In the genomic region with DNA sequence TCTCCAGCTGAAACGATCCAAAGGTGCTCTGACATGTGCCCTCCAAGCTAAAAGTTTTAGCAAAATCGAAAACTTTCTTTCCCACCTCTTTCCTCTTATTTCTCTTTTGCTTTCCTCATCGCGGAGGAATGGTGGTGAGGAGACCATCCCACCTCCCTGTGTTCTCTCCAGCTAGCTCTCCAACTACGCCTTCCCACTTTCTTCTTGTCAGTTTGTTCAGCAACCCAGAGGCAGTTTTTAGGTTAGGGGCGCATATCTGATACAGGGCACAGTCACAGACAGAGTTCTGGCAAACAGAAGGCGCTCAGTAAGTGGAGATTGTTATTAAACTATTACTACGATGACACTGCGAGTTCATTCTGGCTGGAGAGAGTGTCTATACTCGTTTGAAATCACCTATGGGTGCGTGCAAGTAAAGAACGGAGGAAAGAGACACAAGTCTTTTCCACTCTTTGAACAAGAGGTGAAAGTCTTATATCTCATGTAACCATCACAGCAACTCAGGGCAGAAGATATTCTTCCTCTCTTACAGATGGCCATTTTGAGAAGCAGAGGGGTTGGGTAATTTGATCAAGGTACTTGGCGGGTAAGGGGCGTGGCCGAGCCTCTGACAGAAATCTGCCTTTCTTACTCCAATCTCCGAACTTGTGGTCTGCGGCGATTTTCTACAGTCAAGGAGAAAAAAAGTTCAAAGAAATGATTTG, we compare ENCODE assay signal across 2 cellular contexts.
A peak's percentile ranks its signal among the peaks of the same experiment; 100 is the strongest.
TF ChIP-seq lines count a peak whose summit lies in the region.

No MANE protein-coding gene starts in this region.

TF ChIP-seq in GM23338, 12 proteins besides CTCF, POLR2A, EP300 and RAD21 (continued from another document):
- TF ChIP-seq, protein P1, sequence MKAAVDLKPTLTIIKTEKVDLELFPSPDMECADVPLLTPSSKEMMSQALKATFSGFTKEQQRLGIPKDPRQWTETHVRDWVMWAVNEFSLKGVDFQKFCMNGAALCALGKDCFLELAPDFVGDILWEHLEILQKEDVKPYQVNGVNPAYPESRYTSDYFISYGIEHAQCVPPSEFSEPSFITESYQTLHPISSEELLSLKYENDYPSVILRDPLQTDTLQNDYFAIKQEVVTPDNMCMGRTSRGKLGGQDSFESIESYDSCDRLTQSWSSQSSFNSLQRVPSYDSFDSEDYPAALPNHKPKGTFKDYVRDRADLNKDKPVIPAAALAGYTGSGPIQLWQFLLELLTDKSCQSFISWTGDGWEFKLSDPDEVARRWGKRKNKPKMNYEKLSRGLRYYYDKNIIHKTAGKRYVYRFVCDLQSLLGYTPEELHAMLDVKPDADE (IDR thresholded peaks at IDR 0.05): no peak
- TF ChIP-seq EZH2 (IDR thresholded peaks at IDR 0.05; ENCODE audit: low read depth, unreplicated experiment): peak; percentile 63
- TF ChIP-seq, protein P2, sequence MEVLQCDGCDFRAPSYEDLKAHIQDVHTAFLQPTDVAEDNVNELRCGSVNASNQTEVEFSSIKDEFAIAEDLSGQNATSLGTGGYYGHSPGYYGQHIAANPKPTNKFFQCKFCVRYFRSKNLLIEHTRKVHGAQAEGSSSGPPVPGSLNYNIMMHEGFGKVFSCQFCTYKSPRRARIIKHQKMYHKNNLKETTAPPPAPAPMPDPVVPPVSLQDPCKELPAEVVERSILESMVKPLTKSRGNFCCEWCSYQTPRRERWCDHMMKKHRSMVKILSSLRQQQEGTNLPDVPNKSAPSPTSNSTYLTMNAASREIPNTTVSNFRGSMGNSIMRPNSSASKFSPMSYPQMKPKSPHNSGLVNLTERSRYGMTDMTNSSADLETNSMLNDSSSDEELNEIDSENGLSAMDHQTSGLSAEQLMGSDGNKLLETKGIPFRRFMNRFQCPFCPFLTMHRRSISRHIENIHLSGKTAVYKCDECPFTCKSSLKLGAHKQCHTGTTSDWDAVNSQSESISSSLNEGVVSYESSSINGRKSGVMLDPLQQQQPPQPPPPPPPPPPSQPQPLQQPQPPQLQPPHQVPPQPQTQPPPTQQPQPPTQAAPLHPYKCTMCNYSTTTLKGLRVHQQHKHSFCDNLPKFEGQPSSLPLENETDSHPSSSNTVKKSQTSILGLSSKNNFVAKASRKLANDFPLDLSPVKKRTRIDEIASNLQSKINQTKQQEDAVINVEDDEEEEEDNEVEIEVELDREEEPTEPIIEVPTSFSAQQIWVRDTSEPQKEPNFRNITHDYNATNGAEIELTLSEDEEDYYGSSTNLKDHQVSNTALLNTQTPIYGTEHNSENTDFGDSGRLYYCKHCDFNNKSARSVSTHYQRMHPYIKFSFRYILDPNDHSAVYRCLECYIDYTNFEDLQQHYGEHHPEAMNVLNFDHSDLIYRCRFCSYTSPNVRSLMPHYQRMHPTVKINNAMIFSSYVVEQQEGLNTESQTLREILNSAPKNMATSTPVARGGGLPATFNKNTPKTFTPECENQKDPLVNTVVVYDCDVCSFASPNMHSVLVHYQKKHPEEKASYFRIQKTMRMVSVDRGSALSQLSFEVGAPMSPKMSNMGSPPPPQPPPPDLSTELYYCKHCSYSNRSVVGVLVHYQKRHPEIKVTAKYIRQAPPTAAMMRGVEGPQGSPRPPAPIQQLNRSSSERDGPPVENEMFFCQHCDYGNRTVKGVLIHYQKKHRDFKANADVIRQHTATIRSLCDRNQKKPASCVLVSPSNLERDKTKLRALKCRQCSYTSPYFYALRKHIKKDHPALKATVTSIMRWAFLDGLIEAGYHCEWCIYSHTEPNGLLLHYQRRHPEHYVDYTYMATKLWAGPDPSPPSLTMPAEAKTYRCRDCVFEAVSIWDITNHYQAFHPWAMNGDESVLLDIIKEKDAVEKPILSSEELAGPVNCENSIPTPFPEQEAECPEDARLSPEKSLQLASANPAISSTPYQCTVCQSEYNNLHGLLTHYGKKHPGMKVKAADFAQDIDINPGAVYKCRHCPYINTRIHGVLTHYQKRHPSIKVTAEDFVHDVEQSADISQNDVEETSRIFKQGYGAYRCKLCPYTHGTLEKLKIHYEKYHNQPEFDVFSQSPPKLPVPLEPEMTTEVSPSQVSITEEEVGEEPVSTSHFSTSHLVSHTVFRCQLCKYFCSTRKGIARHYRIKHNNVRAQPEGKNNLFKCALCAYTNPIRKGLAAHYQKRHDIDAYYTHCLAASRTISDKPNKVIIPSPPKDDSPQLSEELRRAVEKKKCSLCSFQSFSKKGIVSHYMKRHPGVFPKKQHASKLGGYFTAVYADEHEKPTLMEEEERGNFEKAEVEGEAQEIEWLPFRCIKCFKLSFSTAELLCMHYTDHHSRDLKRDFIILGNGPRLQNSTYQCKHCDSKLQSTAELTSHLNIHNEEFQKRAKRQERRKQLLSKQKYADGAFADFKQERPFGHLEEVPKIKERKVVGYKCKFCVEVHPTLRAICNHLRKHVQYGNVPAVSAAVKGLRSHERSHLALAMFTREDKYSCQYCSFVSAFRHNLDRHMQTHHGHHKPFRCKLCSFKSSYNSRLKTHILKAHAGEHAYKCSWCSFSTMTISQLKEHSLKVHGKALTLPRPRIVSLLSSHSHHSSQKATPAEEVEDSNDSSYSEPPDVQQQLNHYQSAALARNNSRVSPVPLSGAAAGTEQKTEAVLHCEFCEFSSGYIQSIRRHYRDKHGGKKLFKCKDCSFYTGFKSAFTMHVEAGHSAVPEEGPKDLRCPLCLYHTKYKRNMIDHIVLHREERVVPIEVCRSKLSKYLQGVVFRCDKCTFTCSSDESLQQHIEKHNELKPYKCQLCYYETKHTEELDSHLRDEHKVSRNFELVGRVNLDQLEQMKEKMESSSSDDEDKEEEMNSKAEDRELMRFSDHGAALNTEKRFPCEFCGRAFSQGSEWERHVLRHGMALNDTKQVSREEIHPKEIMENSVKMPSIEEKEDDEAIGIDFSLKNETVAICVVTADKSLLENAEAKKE (CRISPR knock-in tag; IDR thresholded peaks at IDR 0.05): no peak
- no peak for TF ChIP-seq POLR2AphosphoS5 (IDR thresholded peaks at IDR 0.05; ENCODE audit: low read depth)
- TF ChIP-seq JUNB (IDR thresholded peaks at IDR 0.05; ENCODE audit: unreplicated experiment): no peak
- TF ChIP-seq NANOG (IDR thresholded peaks at IDR 0.05; ENCODE audit: borderline replicate concordance): no peak
- TF ChIP-seq, protein P3, sequence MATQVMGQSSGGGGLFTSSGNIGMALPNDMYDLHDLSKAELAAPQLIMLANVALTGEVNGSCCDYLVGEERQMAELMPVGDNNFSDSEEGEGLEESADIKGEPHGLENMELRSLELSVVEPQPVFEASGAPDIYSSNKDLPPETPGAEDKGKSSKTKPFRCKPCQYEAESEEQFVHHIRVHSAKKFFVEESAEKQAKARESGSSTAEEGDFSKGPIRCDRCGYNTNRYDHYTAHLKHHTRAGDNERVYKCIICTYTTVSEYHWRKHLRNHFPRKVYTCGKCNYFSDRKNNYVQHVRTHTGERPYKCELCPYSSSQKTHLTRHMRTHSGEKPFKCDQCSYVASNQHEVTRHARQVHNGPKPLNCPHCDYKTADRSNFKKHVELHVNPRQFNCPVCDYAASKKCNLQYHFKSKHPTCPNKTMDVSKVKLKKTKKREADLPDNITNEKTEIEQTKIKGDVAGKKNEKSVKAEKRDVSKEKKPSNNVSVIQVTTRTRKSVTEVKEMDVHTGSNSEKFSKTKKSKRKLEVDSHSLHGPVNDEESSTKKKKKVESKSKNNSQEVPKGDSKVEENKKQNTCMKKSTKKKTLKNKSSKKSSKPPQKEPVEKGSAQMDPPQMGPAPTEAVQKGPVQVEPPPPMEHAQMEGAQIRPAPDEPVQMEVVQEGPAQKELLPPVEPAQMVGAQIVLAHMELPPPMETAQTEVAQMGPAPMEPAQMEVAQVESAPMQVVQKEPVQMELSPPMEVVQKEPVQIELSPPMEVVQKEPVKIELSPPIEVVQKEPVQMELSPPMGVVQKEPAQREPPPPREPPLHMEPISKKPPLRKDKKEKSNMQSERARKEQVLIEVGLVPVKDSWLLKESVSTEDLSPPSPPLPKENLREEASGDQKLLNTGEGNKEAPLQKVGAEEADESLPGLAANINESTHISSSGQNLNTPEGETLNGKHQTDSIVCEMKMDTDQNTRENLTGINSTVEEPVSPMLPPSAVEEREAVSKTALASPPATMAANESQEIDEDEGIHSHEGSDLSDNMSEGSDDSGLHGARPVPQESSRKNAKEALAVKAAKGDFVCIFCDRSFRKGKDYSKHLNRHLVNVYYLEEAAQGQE (IDR thresholded peaks at IDR 0.05; ENCODE audit: unreplicated experiment): no peak

TF ChIP-seq in WTC11, 78 proteins besides CTCF, POLR2A, EP300 and RAD21 (continued from another document):
- TF ChIP-seq GRHL2 (CRISPR knock-in tag; IDR thresholded peaks at IDR 0.05; ENCODE audit: insufficient replicate concordance, severe bottlenecking) (no peak), ZNF138 (CRISPR knock-in tag; conservative IDR thresholded peaks at IDR 0.05) (no peak)
